In genomic region chr1:110963666-110964399, GRCh38 we compare ENCODE assay signal across 1 cellular context.
TF ChIP-seq lines count a peak whose summit lies in the region.

Gene LRIF1, minus strand, starts transcription at chr1:110963922. Its CDS starts 234 bp downstream, at chr1:110963688.

TF ChIP-seq in HepG2, 621 proteins besides CTCF, POLR2A, EP300 and RAD21 (continued from another document and continues in another):
- TF ChIP-seq EHMT2 (IDR thresholded peaks at IDR 0.05; ENCODE audit: borderline replicate concordance, low read depth, low read length) (peak; percentile 91; the same call in 1 of the 2 replicates), SKIL (CRISPR knock-in tag; IDR thresholded peaks at IDR 0.05; ENCODE audit: borderline replicate concordance) (no peak), ZNF160 (CRISPR knock-in tag; IDR thresholded peaks at IDR 0.05) (no peak), ZNF331 (CRISPR knock-in tag; IDR thresholded peaks at IDR 0.05) (peak; percentile 74), ZNF180 (CRISPR knock-in tag; IDR thresholded peaks at IDR 0.05; ENCODE audit: borderline replicate concordance, low read depth) (no peak), ZBTB1 (CRISPR knock-in tag; IDR thresholded peaks at IDR 0.05; ENCODE audit: borderline replicate concordance) (no peak), TERF1 (CRISPR knock-in tag; IDR thresholded peaks at IDR 0.05) (no peak), MYC (CRISPR knock-in tag; IDR thresholded peaks at IDR 0.05; ENCODE audit: borderline replicate concordance) (peak; percentile 35; the same call in 1 of the 2 replicates), TCF7 (IDR thresholded peaks at IDR 0.05; ENCODE audit: low read depth) (no peak), NPAS2 (CRISPR knock-in tag; IDR thresholded peaks at IDR 0.05; ENCODE audit: borderline replicate concordance) (no peak), AKNA (CRISPR knock-in tag; IDR thresholded peaks at IDR 0.05; ENCODE audit: borderline replicate concordance) (no peak), MAX (IDR thresholded peaks at IDR 0.05) (peak; percentile 62), RORA (CRISPR knock-in tag; IDR thresholded peaks at IDR 0.05) (no peak), U2AF1 (optimal IDR thresholded peaks at IDR 0.05; ENCODE audit: low read depth, low read length) (peak; percentile 86), ZNF44 (CRISPR knock-in tag; IDR thresholded peaks at IDR 0.05) (0 out of 2 replicates have a peak, but pooled peaks have one; percentile 5), RAD51 (IDR thresholded peaks at IDR 0.05; ENCODE audit: borderline replicate concordance) (no peak), ERF (CRISPR knock-in tag; IDR thresholded peaks at IDR 0.05) (peak; percentile 50), GTF2F1 (IDR thresholded peaks at IDR 0.05; ENCODE audit: low read length) (no peak), ZBTB33 (CRISPR knock-in tag; IDR thresholded peaks at IDR 0.05) (no peak), ZNF441 (CRISPR knock-in tag; IDR thresholded peaks at IDR 0.05; ENCODE audit: borderline replicate concordance) (peak; percentile 66; the same call in 1 of the 2 replicates), NKX3-1 (CRISPR knock-in tag; IDR thresholded peaks at IDR 0.05) (no peak), SNAPC4 (CRISPR knock-in tag; IDR thresholded peaks at IDR 0.05) (peak; percentile 66; the same call in 1 of the 2 replicates), MED8 (CRISPR knock-in tag; IDR thresholded peaks at IDR 0.05; ENCODE audit: insufficient replicate concordance) (no peak), ZNF704 (CRISPR knock-in tag; IDR thresholded peaks at IDR 0.05; ENCODE audit: borderline replicate concordance) (peak; percentile 51; the same call in 1 of the 2 replicates), ZNF710 (CRISPR knock-in tag; IDR thresholded peaks at IDR 0.05; ENCODE audit: borderline replicate concordance) (no peak; the same call in 1 of the 2 replicates), IKZF5 (CRISPR knock-in tag; IDR thresholded peaks at IDR 0.05) (peak; percentile 64; the same call in 1 of the 2 replicates), IRF2 (CRISPR knock-in tag; IDR thresholded peaks at IDR 0.05) (peak; percentile 63), CEBPB (IDR thresholded peaks at IDR 0.05; ENCODE audit: borderline replicate concordance, low read depth, low read length) (peak; percentile 98), TRAFD1 (CRISPR knock-in tag; IDR thresholded peaks at IDR 0.05; ENCODE audit: borderline replicate concordance) (no peak), ZNF263 (CRISPR knock-in tag; IDR thresholded peaks at IDR 0.05) (peak; percentile 29; the same call in 1 of the 2 replicates)
